18 cellular contexts compared by ENCODE assay signal in genomic region chr20:59179988-59180387, GRCh38. TPM values are rescaled to one million over a fixed set of nuclear protein-coding genes. Genes with fewer than 3 reads are reported as not detected.
DNase-seq lines count a peak whose midpoint lies in the region; ATAC-seq and TF ChIP-seq lines count a peak whose summit lies in the region.
"Had no signal": no experiment of that assay in that cellular context is flagged by ENCODE, and none has a peak within 500 bp of the region (broad histone marks: within the 10 kb centered on the region; RNA-seq: fewer than 3 reads in every experiment).

No MANE protein-coding gene starts in this region.

- intact Hi-C loops in CD8-positive, alpha-beta T cell (cut with DNase I, micrococcal nuclease), result loop anchor here in 1 of 2 experiments (5.0 kb wide), 1 partner anchor 38 kb away; no protein-coding TSS in a partner anchor

- no peaks in the 10 kb centered on the region for H3K79me2 ChIP-seq in MM.1S (ENCODE audit: low read length)

- peaks cover 71% of the 10 kb centered on the region for H3K4me1 ChIP-seq in CD8-positive, alpha-beta T cell (ENCODE audit: insufficient read depth, low read length)
- no peaks in the 10 kb centered on the region for H3K4me1 ChIP-seq in MM.1S (ENCODE audit: low read length)
- H3K4me1 ChIP-seq: BE2C had no signal

- no peaks in the 10 kb centered on the region for H3K9me3 ChIP-seq in CD8-positive, alpha-beta T cell (ENCODE audit: low read length)
- H3K9me3 ChIP-seq in MM.1S (replicated peaks; ENCODE audit: insufficient read depth, low read length), result no peaks in the 10 kb centered on the region
- H3K9me3 ChIP-seq: BE2C had no signal

- no peak overlapping the region for H2AFZ ChIP-seq in MM.1S (ENCODE audit: low read length)

- peaks cover 90% of the 10 kb centered on the region for H3K4me1 Mint-ChIP-seq in activated naive CD4-positive, alpha-beta T cell treated with anti-CD3 and anti-CD28 coated beads, Interleukin-2, amount 50 U/mL, for 24 hours
- peaks cover 92% of the 10 kb centered on the region for H3K4me1 Mint-ChIP-seq in CD8-positive, alpha-beta T cell (ENCODE audit: low read depth)
- H3K4me1 Mint-ChIP-seq in effector memory CD8-positive, alpha-beta T cell (ENCODE audit: low read depth in 2 of 2), result peaks cover 78 to 83% of the 10 kb centered on the region in 2 donors
- peaks cover 12% of the 10 kb centered on the region for H3K4me1 Mint-ChIP-seq in nephron progenitor cell

- no peaks in the 10 kb centered on the region for H3K27me3 Mint-ChIP-seq in activated naive CD4-positive, alpha-beta T cell treated with anti-CD3 and anti-CD28 coated beads, Interleukin-2, amount 50 U/mL, for 24 hours
- no peaks in the 10 kb centered on the region for H3K27me3 Mint-ChIP-seq in CD8-positive, alpha-beta T cell (ENCODE audit: low read depth)
- H3K27me3 Mint-ChIP-seq in effector memory CD8-positive, alpha-beta T cell, result no peaks in the 10 kb centered on the region
- peaks cover 7% of the 10 kb centered on the region for H3K27me3 Mint-ChIP-seq in nephron progenitor cell (ENCODE audit: low read depth, poor library complexity)

- H3K27ac Mint-ChIP-seq in activated naive CD4-positive, alpha-beta T cell treated with anti-CD3 and anti-CD28 coated beads, Interleukin-2, amount 50 U/mL, for 24 hours, result peak overlapping the region; percentile 80
- H3K27ac Mint-ChIP-seq in CD8-positive, alpha-beta T cell, result peak overlapping the region; percentile 94
- peak overlapping the region; percentile 95 to 97 for H3K27ac Mint-ChIP-seq in effector memory CD8-positive, alpha-beta T cell
- H3K27ac Mint-ChIP-seq in nephron progenitor cell, result peak overlapping the region; percentile 32

- H3K4me3 ChIP-seq in CD8-positive, alpha-beta T cell (ENCODE audit: low read depth, low read length), result no peak overlapping the region
- no peak overlapping the region for H3K4me3 ChIP-seq in coronary artery
- no peak overlapping the region for H3K4me3 ChIP-seq in MM.1S (ENCODE audit: low read length)

- no peaks in the 10 kb centered on the region for H3K27me3 ChIP-seq in CD8-positive, alpha-beta T cell (ENCODE audit: insufficient read depth, low read length)
- H3K27me3 ChIP-seq in MM.1S (replicated peaks; ENCODE audit: insufficient read depth, low read length), result peaks cover 73% of the 10 kb centered on the region
- H3K27me3 ChIP-seq: BE2C had no signal

- H3K9me3 Mint-ChIP-seq in activated naive CD4-positive, alpha-beta T cell treated with anti-CD3 and anti-CD28 coated beads, Interleukin-2, amount 50 U/mL, for 24 hours, result no peaks in the 10 kb centered on the region
- H3K9me3 Mint-ChIP-seq in CD8-positive, alpha-beta T cell, result no peaks in the 10 kb centered on the region
- no peaks in the 10 kb centered on the region for H3K9me3 Mint-ChIP-seq in effector memory CD8-positive, alpha-beta T cell
- H3K9me3 Mint-ChIP-seq in nephron progenitor cell, result peaks cover 18% of the 10 kb centered on the region

- no peak overlapping the region for H3K27ac ChIP-seq in CD8-positive, alpha-beta T cell (ENCODE audit: low read depth, low read length)
- no peak overlapping the region for H3K27ac ChIP-seq in coronary artery
- no peak overlapping the region for H3K27ac ChIP-seq in MM.1S (ENCODE audit: low read length)

- H3F3A ChIP-seq in MM.1S (ENCODE audit: insufficient read depth, low read length), result no peaks in the 10 kb centered on the region

- peaks cover 17% of the 10 kb centered on the region for H3K36me3 Mint-ChIP-seq in activated naive CD4-positive, alpha-beta T cell treated with anti-CD3 and anti-CD28 coated beads, Interleukin-2, amount 50 U/mL, for 24 hours
- peaks cover 86% of the 10 kb centered on the region for H3K36me3 Mint-ChIP-seq in CD8-positive, alpha-beta T cell
- H3K36me3 Mint-ChIP-seq in effector memory CD8-positive, alpha-beta T cell (ENCODE audit: insufficient read depth), result peaks cover 25% of the 10 kb centered on the region
- peaks cover 3% of the 10 kb centered on the region for H3K36me3 Mint-ChIP-seq in nephron progenitor cell (ENCODE audit: low read depth)

- TF ChIP-seq CTCF in CD8-positive, alpha-beta T cell (IDR thresholded peaks at IDR 0.05), result no peak
- TF ChIP-seq CTCF in nephron progenitor cell (IDR thresholded peaks at IDR 0.05), result no peak
- no peak for TF ChIP-seq CTCF in coronary artery (IDR thresholded peaks at IDR 0.05)
- no peak for TF ChIP-seq CTCF in MM.1S (IDR thresholded peaks at IDR 0.05; ENCODE audit: low read length)

- ATAC-seq in CD8-positive, alpha-beta T cell, result no peak
- no peak for ATAC-seq in effector memory CD8-positive, alpha-beta T cell (replicated peaks)

- POLR2A ChIA-PET in CD8-positive, alpha-beta T cell (lab: Charles Lee), result interaction anchor here (0.6 to 1.6 kb wide), 3 partner anchors 9 to 881 kb away, joined by 3 to 6 read pairs (median 3); no protein-coding TSS in a partner anchor

- H3K9ac ChIP-seq in MM.1S (ENCODE audit: low read length), result no peak overlapping the region

- no peaks in the 10 kb centered on the region for H3K36me3 ChIP-seq in CD8-positive, alpha-beta T cell (ENCODE audit: insufficient read depth, low read length)
- H3K36me3 ChIP-seq in MM.1S (replicated peaks; ENCODE audit: insufficient read depth, low read length), result no peaks in the 10 kb centered on the region
- H3K36me3 ChIP-seq: BE2C had no signal

- H4K20me1 ChIP-seq in MM.1S (ENCODE audit: insufficient read depth, low read length), result peaks cover 2% of the 10 kb centered on the region; the same call in 1 of the 2 replicates

- H3K4me3 Mint-ChIP-seq in activated naive CD4-positive, alpha-beta T cell treated with anti-CD3 and anti-CD28 coated beads, Interleukin-2, amount 50 U/mL, for 24 hours, result no peak overlapping the region
- no peak overlapping the region for H3K4me3 Mint-ChIP-seq in CD8-positive, alpha-beta T cell
- peak overlapping the region; percentile 82 to 84 for H3K4me3 Mint-ChIP-seq in effector memory CD8-positive, alpha-beta T cell
- no peak overlapping the region for H3K4me3 Mint-ChIP-seq in nephron progenitor cell

- CTCF ChIA-PET in CD8-positive, alpha-beta T cell (lab: Charles Lee), result interaction anchor here (3.2 kb wide), 1 partner anchor 93 kb away, joined by 20 read pairs; no protein-coding TSS in a partner anchor

- no peaks in the 10 kb centered on the region for H3K9me2 ChIP-seq in MM.1S (replicated peaks; ENCODE audit: insufficient read depth, low read length)

- DNase-seq in activated naive CD4-positive, alpha-beta T cell (lab: John Stamatoyannopoulos, UW), result no peak
- no peak for DNase-seq in CD8-positive, alpha-beta T cell
- no peak for DNase-seq in effector memory CD8-positive, alpha-beta T cell
- DNase-seq in nephron progenitor cell (no peak), coronary artery (ENCODE audit: low spot score) (no peak), cortex of kidney (lab: John Stamatoyannopoulos, UW) (no peak), MM.1S (no peak)
- DNase-seq: BE2C, DMS79, NCI-H1105 treated with DMSO at 0.1 percent for 48 hours, NCI-H1694, NCI-H2081 treated with DMSO at 0.1 percent for 48 hours, NCI-H446 treated with DMSO at 0.1 percent for 48 hours, NCI-H69, Right ventricle myocardium superior had no signal

- H3K4me2 ChIP-seq in MM.1S (ENCODE audit: low read depth, low read length), result no peak overlapping the region

RNA-seq across cellular contexts. Expression of gene ZNF831, which starts 16.4 kb away (rescaled TPM):
- 10 to 100 TPM; 15.3 to 16.3 TPM for total RNA-seq in CD8-positive, alpha-beta T cell
- total RNA-seq: A172, H1 had no signal

Comparison
In these comparisons a context has a peak if more than half of its experiments do, and no peak if none do; other contexts are left out.
1. H3K27ac Mint-ChIP-seq: peak in every context shown above with its lines; median percentile 96 in effector memory CD8-positive, alpha-beta T cell; 94 in CD8-positive, alpha-beta T cell; 80 in activated naive CD4-positive, alpha-beta T cell treated with anti-CD3 and anti-CD28 coated beads, Interleukin-2, amount 50 U/mL, for 24 hours; 32 in nephron progenitor cell.
2. H3K4me3 Mint-ChIP-seq: peak in effector memory CD8-positive, alpha-beta T cell (2 of 2); none in activated naive CD4-positive, alpha-beta T cell treated with anti-CD3 and anti-CD28 coated beads, Interleukin-2, amount 50 U/mL, for 24 hours (single experiment), CD8-positive, alpha-beta T cell (single experiment) and nephron progenitor cell (single experiment).